Comparison of ENCODE assay signal across 12 cellular contexts in the genomic region with DNA sequence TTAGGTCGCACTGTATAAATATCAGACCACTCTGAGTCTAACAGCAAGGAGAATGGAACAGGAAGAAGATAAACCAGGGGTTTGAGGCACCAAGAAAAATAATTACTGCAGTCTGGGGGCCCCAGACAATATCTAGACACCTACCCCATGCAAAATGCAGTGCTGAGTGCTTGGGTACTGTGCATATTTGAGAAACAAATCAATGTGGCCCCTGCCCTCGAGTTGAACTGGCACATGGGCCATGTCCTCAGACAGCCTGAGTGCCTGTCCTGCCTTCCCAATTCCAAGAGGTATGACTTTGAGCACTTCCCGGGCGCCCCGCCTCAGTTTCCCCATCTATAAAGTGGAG. TPM values are rescaled to one million over a fixed set of nuclear protein-coding genes. Genes with fewer than 3 reads are reported as not detected.
DNase-seq lines count a peak whose midpoint lies in the region; ATAC-seq and TF ChIP-seq lines count a peak whose summit lies in the region.
"Had no signal": no experiment of that assay in that cellular context is flagged by ENCODE, and none has a peak within 500 bp of the region (broad histone marks: within the 10 kb centered on the region; RNA-seq: fewer than 3 reads in every experiment).

No MANE protein-coding gene starts in this region.

- POLR2A ChIA-PET in activated CD4-positive, alpha-beta memory T cell treated with anti-CD3 and anti-CD28 coated beads for 36 hours (lab: Charles Lee): interaction anchor here (0.7 to 1.8 kb wide), 2 partner anchors 11 to 74 kb away, joined by 4 to 9 read pairs; a partner anchor contains a TSS

- DNase-seq in activated naive CD4-positive, alpha-beta T cell treated with anti-CD3 and anti-CD28 coated beads, Interleukin-2, amount 50 U/mL, for 72 hours (ENCODE audit: low spot score in 2 of 2): no peak
- no peak for DNase-seq in activated naive CD4-positive, alpha-beta T cell treated with anti-CD3 and anti-CD28 coated beads for 36 hours
- no peak for DNase-seq in activated CD4-positive, alpha-beta memory T cell treated with anti-CD3 and anti-CD28 coated beads for 36 hours
- DNase-seq in memory B cell (ENCODE audit: low spot score in 2 of 2) (no peak), tibial nerve (ENCODE audit: low spot score in 2 of 2) (no peak), G401 (ENCODE audit: low spot score) (no peak), NCI-H510A (lab: John Stamatoyannopoulos, UW) (no peak), vagina (ENCODE audit: extremely low spot score in 2 of 2) (no peak)
- DNase-seq: NCI-H2227 treated with DMSO at 0.1 percent for 48 hours had no signal

- peaks cover 39% of the 10 kb centered on the region for H3K27me3 Mint-ChIP-seq in activated naive CD4-positive, alpha-beta T cell treated with anti-CD3 and anti-CD28 coated beads for 36 hours (ENCODE audit: low read depth)
- peaks cover 34% of the 10 kb centered on the region for H3K27me3 Mint-ChIP-seq in activated CD4-positive, alpha-beta memory T cell treated with anti-CD3 and anti-CD28 coated beads for 36 hours
- H3K27me3 Mint-ChIP-seq in memory B cell: no peaks in the 10 kb centered on the region

- in situ Hi-C loops in G401 (cut with HindIII; ENCODE audit: low sequenced_read_pairs): no loop called here

- peaks cover 36% of the 10 kb centered on the region for H3K4me1 Mint-ChIP-seq in activated naive CD4-positive, alpha-beta T cell treated with anti-CD3 and anti-CD28 coated beads for 36 hours (ENCODE audit: low read depth)
- peaks cover 55% of the 10 kb centered on the region for H3K4me1 Mint-ChIP-seq in activated CD4-positive, alpha-beta memory T cell treated with anti-CD3 and anti-CD28 coated beads for 36 hours (ENCODE audit: low read depth)
- H3K4me1 Mint-ChIP-seq in memory B cell: peaks cover 78% of the 10 kb centered on the region

- CTCF ChIA-PET in activated naive CD4-positive, alpha-beta T cell treated with anti-CD3 and anti-CD28 coated beads for 36 hours (lab: Charles Lee): no interaction called here
- CTCF ChIA-PET in activated CD4-positive, alpha-beta memory T cell treated with anti-CD3 and anti-CD28 coated beads for 36 hours (lab: Charles Lee): interaction anchor here (1.2 kb wide), 1 partner anchor 11 kb away, joined by 4 read pairs; no protein-coding TSS in a partner anchor

- no peaks in the 10 kb centered on the region for H3K27me3 ChIP-seq in tibial nerve
- H3K27me3 ChIP-seq in vagina: no peaks in the 10 kb centered on the region

- ATAC-seq in activated naive CD4-positive, alpha-beta T cell treated with anti-CD3 and anti-CD28 coated beads, Interleukin-2, amount 50 U/mL, for 72 hours: peak; percentile 7 to 40
- no peak for ATAC-seq in memory B cell (ENCODE audit: low read depth)

- no peaks in the 10 kb centered on the region for H3K36me3 Mint-ChIP-seq in activated naive CD4-positive, alpha-beta T cell treated with anti-CD3 and anti-CD28 coated beads, Interleukin-2, amount 50 U/mL, for 72 hours
- no peaks in the 10 kb centered on the region for H3K36me3 Mint-ChIP-seq in activated naive CD4-positive, alpha-beta T cell treated with anti-CD3 and anti-CD28 coated beads for 36 hours (ENCODE audit: low read depth)
- no peaks in the 10 kb centered on the region for H3K36me3 Mint-ChIP-seq in activated CD4-positive, alpha-beta memory T cell treated with anti-CD3 and anti-CD28 coated beads for 36 hours
- H3K36me3 Mint-ChIP-seq in memory B cell: no peaks in the 10 kb centered on the region

- H3K4me3 Mint-ChIP-seq in activated naive CD4-positive, alpha-beta T cell treated with anti-CD3 and anti-CD28 coated beads for 36 hours: no peak overlapping the region
- H3K4me3 Mint-ChIP-seq in activated CD4-positive, alpha-beta memory T cell treated with anti-CD3 and anti-CD28 coated beads for 36 hours: no peak overlapping the region
- H3K4me3 Mint-ChIP-seq in memory B cell: peak overlapping the region; percentile 47

- H3K4me3 ChIP-seq in tibial nerve (no peak overlapping the region), vagina (no peak overlapping the region)
- H3K4me3 ChIP-seq: HAP-1, mucosa of descending colon, SJSA1 had no signal

- WGBS in tibial nerve, 2 donors: 57 to 66% methylated on average over 4 to 5 of the region's 5 CpGs

- H3K4me1 ChIP-seq in tibial nerve (peaks cover 0 to 34% (median 28%) of the 10 kb centered on the region in 4 donors), vagina (no peaks in the 10 kb centered on the region)
- H3K4me1 ChIP-seq: HAP-1 had no signal

- no peaks in the 10 kb centered on the region for H3K9me3 Mint-ChIP-seq in activated naive CD4-positive, alpha-beta T cell treated with anti-CD3 and anti-CD28 coated beads, Interleukin-2, amount 50 U/mL, for 72 hours
- H3K9me3 Mint-ChIP-seq in activated naive CD4-positive, alpha-beta T cell treated with anti-CD3 and anti-CD28 coated beads for 36 hours: no peaks in the 10 kb centered on the region
- H3K9me3 Mint-ChIP-seq in activated CD4-positive, alpha-beta memory T cell treated with anti-CD3 and anti-CD28 coated beads for 36 hours: no peaks in the 10 kb centered on the region
- H3K9me3 Mint-ChIP-seq in memory B cell: no peaks in the 10 kb centered on the region

- H3K36me3 ChIP-seq in tibial nerve (no peaks in the 10 kb centered on the region), vagina (no peaks in the 10 kb centered on the region)
- H3K36me3 ChIP-seq: HAP-1, SJSA1 had no signal

- TF ChIP-seq POLR2A in tibial nerve (IDR thresholded peaks at IDR 0.05): no peak
- no peak for TF ChIP-seq POLR2A in vagina (IDR thresholded peaks at IDR 0.05)

- intact Hi-C loops in activated naive CD4-positive, alpha-beta T cell treated with anti-CD3 and anti-CD28 coated beads for 36 hours (cut with micrococcal nuclease): loop anchor here (2.0 to 5.0 kb wide), 3 partner anchors 44 to 128 kb away; a partner anchor contains a TSS
- intact Hi-C loops in activated CD4-positive, alpha-beta memory T cell treated with anti-CD3 and anti-CD28 coated beads for 36 hours (cut with micrococcal nuclease): loop anchor here (1.0 to 10.0 kb wide), 8 partner anchors 11 to 358 kb away; no protein-coding TSS in a partner anchor
- intact Hi-C loops in vagina (cut with DNase I): no loop called here

- H3K27ac ChIP-seq in tibial nerve (peak overlapping the region in 3 of 4 donors; percentile 17 to 71 (median 71)), vagina (no peak overlapping the region)
- H3K27ac ChIP-seq: SJSA1 had no signal

- H3K9me3 ChIP-seq in tibial nerve (no peaks in the 10 kb centered on the region), vagina (no peaks in the 10 kb centered on the region)
- H3K9me3 ChIP-seq: HAP-1, mucosa of descending colon, SJSA1 had no signal

- TF ChIP-seq EP300 in tibial nerve (IDR thresholded peaks at IDR 0.05): no peak

- H3K27ac Mint-ChIP-seq in activated naive CD4-positive, alpha-beta T cell treated with anti-CD3 and anti-CD28 coated beads, Interleukin-2, amount 50 U/mL, for 72 hours: peak overlapping the region in 1 of 2 donors; percentile 55
- H3K27ac Mint-ChIP-seq in activated naive CD4-positive, alpha-beta T cell treated with anti-CD3 and anti-CD28 coated beads for 36 hours: no peak overlapping the region
- peak overlapping the region; percentile 85 for H3K27ac Mint-ChIP-seq in activated CD4-positive, alpha-beta memory T cell treated with anti-CD3 and anti-CD28 coated beads for 36 hours
- peak overlapping the region; percentile 94 for H3K27ac Mint-ChIP-seq in memory B cell

- no peak for TF ChIP-seq CTCF in tibial nerve (IDR thresholded peaks at IDR 0.05)
- TF ChIP-seq CTCF in vagina (IDR thresholded peaks at IDR 0.05): no peak

RNA-seq across cellular contexts. Expression of a gene that starts 6.2 kb away (rescaled TPM):
- total RNA-seq in activated naive CD4-positive, alpha-beta T cell treated with anti-CD3 and anti-CD28 coated beads, Interleukin-2, amount 50 U/mL, for 72 hours: 1 to 10 TPM in 1 of 2 donors, under 1 TPM in 1; 0.52 to 2.3 TPM
- under 1 TPM; 0.12 to 0.29 TPM for total RNA-seq in activated naive CD4-positive, alpha-beta T cell treated with anti-CD3 and anti-CD28 coated beads for 36 hours
- 1 to 10 TPM; 1.8 to 3.2 TPM for total RNA-seq in activated CD4-positive, alpha-beta memory T cell treated with anti-CD3 and anti-CD28 coated beads for 36 hours
- 10 to 100 TPM in 3 of 4 donors, 1 to 10 TPM in 1; 7.5 to 38.7 (median 17.8) TPM for total RNA-seq in tibial nerve
- total RNA-seq in G401 (2014; rRNA removed; shearing (Covaris generic)): not detected in 2 replicates
- 16.7 TPM for total RNA-seq in vagina

RNA-seq across cellular contexts. Expression of a gene that starts 52.2 kb away (rescaled TPM):
- not detected for total RNA-seq in activated naive CD4-positive, alpha-beta T cell treated with anti-CD3 and anti-CD28 coated beads, Interleukin-2, amount 50 U/mL, for 72 hours
- total RNA-seq in activated naive CD4-positive, alpha-beta T cell treated with anti-CD3 and anti-CD28 coated beads for 36 hours: not detected
- not detected for total RNA-seq in activated CD4-positive, alpha-beta memory T cell treated with anti-CD3 and anti-CD28 coated beads for 36 hours
- total RNA-seq in tibial nerve (1 to 10 TPM in 1 of 4 donors, under 1 TPM in 2, not detected in 1; 0.20 to 3.1 (median 0.60) TPM), vagina (0.98 TPM)
- total RNA-seq in G401 (2014; rRNA removed; shearing (Covaris generic)): not detected in 2 replicates
- total RNA-seq: SJSA1 had no signal
